Comparison of ENCODE assay signal across 21 cellular contexts in the genomic region with DNA sequence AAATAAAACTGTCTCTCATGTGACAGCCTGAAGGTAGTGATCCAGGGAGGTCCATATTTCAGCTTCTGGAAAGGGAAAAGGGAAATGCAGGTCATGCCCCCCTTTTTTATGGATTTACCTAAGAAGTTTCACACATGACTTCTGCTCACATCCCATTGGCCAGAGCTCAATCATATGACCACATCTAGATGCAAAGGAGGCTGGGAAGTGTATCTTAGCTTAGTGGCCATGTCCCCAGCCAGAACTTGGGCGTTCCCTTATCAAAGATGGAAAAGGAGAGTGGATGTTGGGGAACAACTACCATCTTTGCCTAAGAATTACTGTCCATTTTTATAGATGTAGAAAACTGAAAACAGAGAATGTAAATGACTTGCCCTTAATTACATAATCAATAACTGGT. TPM values are rescaled to one million over a fixed set of nuclear protein-coding genes. Genes with fewer than 3 reads are reported as not detected.
A peak's percentile ranks its signal among the peaks of the same experiment; 100 is the strongest.
DNase-seq lines count a peak whose midpoint lies in the region; ATAC-seq, FAIRE-seq and TF ChIP-seq lines count a peak whose summit lies in the region.
"Had no signal": no experiment of that assay in that cellular context is flagged by ENCODE, and none has a peak within 500 bp of the region (broad histone marks: within the 10 kb centered on the region; RNA-seq: fewer than 3 reads in every experiment).

No MANE protein-coding gene starts in this region.

- H3K27me3 ChIP-seq in DND-41 (ENCODE audit: insufficient read depth, low read length, poor library complexity) (no peaks in the 10 kb centered on the region), IMR-90 (ENCODE audit: control insufficient read depth, insufficient read depth, low read length) (no peaks in the 10 kb centered on the region), K562 (ENCODE audit: control insufficient read depth in 2 of 2, insufficient read depth in 2 of 2, low read length in 2 of 2) (no peaks in the 10 kb centered on the region), upper lobe of right lung (no peaks in the 10 kb centered on the region)
- H3K27me3 ChIP-seq: BLaER1 treated with 17β-estradiol and CSF1 and Interleukin-3, amounts not matched to agents 10 nM and 100 nM had no signal

- H3K27ac ChIP-seq in DND-41 (ENCODE audit: low read length) (no peak overlapping the region), IMR-90 (ENCODE audit: insufficient read depth, low read length) (no peak overlapping the region), K562 (ENCODE audit: extremely low read depth, low read depth, low read length) (no peak overlapping the region), upper lobe of right lung (no peak overlapping the region)
- H3K27ac ChIP-seq: 22Rv1; A549; BLaER1 treated with 17β-estradiol and CSF1 and Interleukin-3, amounts not matched to agents 10 nM and 100 nM; C4-2B had no signal

- H3K4me1 ChIP-seq in DND-41 (ENCODE audit: insufficient read depth, low read length) (no peaks in the 10 kb centered on the region), IMR-90 (ENCODE audit: control insufficient read depth, insufficient read depth, low read length) (no peaks in the 10 kb centered on the region), K562 (replicated peaks in 1 of 2; ENCODE audit: control insufficient read depth in 2 of 2, insufficient read depth in 2 of 2, low read length in 2 of 2) (no peaks in the 10 kb centered on the region; a peak in 1 of 5 replicates), upper lobe of right lung (no peaks in the 10 kb centered on the region)
- H3K4me1 ChIP-seq: A549; BLaER1 treated with 17β-estradiol and CSF1 and Interleukin-3, amounts not matched to agents 10 nM and 100 nM had no signal

- no peak for TF ChIP-seq EP300 in K562 (IDR thresholded peaks at IDR 0.05; ENCODE audit: low read length)

- no peaks in the 10 kb centered on the region for H3K36me3 ChIP-seq in DND-41 (ENCODE audit: insufficient read depth, low read length)
- no peaks in the 10 kb centered on the region for H3K36me3 ChIP-seq in IMR-90 (ENCODE audit: control insufficient read depth, insufficient read depth, low read length)
- H3K36me3 ChIP-seq in K562 (ENCODE audit: control insufficient read depth, insufficient read depth, low read length), result no peaks in the 10 kb centered on the region; the same call in 2 of the 3 replicates
- no peaks in the 10 kb centered on the region for H3K36me3 ChIP-seq in upper lobe of right lung
- H3K36me3 ChIP-seq: BLaER1 treated with 17β-estradiol and CSF1 and Interleukin-3, amounts not matched to agents 10 nM and 100 nM had no signal

- no peak overlapping the region for H3K18ac ChIP-seq in IMR-90 (ENCODE audit: low read depth, low read length)

- CTCF ChIA-PET in IMR-90 (lab: Yijun Ruan, JAX) (no interaction called here), K562 (lab: Yijun Ruan, JAX; ENCODE audit: low intra/inter-chr PET ratio) (no interaction called here)

- no peak overlapping the region for H2AK5ac ChIP-seq in IMR-90 (ENCODE audit: low read depth, low read length)

- no peaks in the 10 kb centered on the region for H4K20me1 ChIP-seq in DND-41 (ENCODE audit: insufficient read depth, low read length)
- no peaks in the 10 kb centered on the region for H4K20me1 ChIP-seq in IMR-90 (ENCODE audit: insufficient read depth, low read length)
- H4K20me1 ChIP-seq in K562 (replicated peaks; ENCODE audit: control insufficient read depth, insufficient read depth, low read length), result no peaks in the 10 kb centered on the region
- H4K20me1 ChIP-seq: BLaER1 treated with 17β-estradiol and CSF1 and Interleukin-3, amounts not matched to agents 10 nM and 100 nM had no signal

- H3K4me2 ChIP-seq in DND-41 (ENCODE audit: insufficient read depth, low read length), result no peak overlapping the region
- H3K4me2 ChIP-seq in IMR-90 (ENCODE audit: low read depth, low read length), result no peak overlapping the region
- no peak overlapping the region for H3K4me2 ChIP-seq in K562 (ENCODE audit: insufficient read depth, low read length)
- H3K4me2 ChIP-seq: A549; BLaER1 treated with 17β-estradiol and CSF1 and Interleukin-3, amounts not matched to agents 10 nM and 100 nM had no signal

- POLR2A ChIA-PET in IMR-90 (lab: Charles Lee; ENCODE audit: unreplicated experiment) (no interaction called here), K562 (lab: Yijun Ruan, JAX) (interaction anchor here (1.1 kb wide), 1 partner anchor 16 kb away, joined by 3 read pairs; no protein-coding TSS in a partner anchor)

- H3K14ac ChIP-seq in IMR-90 (replicated peaks; ENCODE audit: low read depth, low read length), result peak overlapping the region; percentile 46; the same call in 1 of the 2 replicates

- no peak overlapping the region for H4K5ac ChIP-seq in IMR-90 (ENCODE audit: low read depth, low read length)

- no peaks in the 10 kb centered on the region for H3K79me1 ChIP-seq in IMR-90 (ENCODE audit: low read depth in 1 of 2, low read length in 2 of 2)

- no peak overlapping the region for H3K23ac ChIP-seq in IMR-90 (ENCODE audit: low read depth, low read length)

- in situ Hi-C loops in IMR-90 (cut with MboI; ENCODE audit: low sequenced_read_pairs), result no loop called here
- in situ Hi-C loops in K562 (cut with MboI), result no loop called here

- intact Hi-C loops in IMR-90 (cut with micrococcal nuclease), result no loop called here
- intact Hi-C loops in K562 (cut with micrococcal nuclease), result no loop called here
- intact Hi-C loops in upper lobe of right lung (cut with DNase I), result no loop called here

- no peaks in the 10 kb centered on the region for H3K9me3 ChIP-seq in DND-41 (ENCODE audit: insufficient read depth, low read length, severe bottlenecking)
- H3K9me3 ChIP-seq in IMR-90 (ENCODE audit: control insufficient read depth, insufficient read depth, low read length), result no peaks in the 10 kb centered on the region
- no peaks in the 10 kb centered on the region for H3K9me3 ChIP-seq in K562 (replicated peaks; ENCODE audit: control insufficient read depth, insufficient read depth, low read depth, low read length)
- H3K9me3 ChIP-seq in upper lobe of right lung, result no peaks in the 10 kb centered on the region
- H3K9me3 ChIP-seq: A549; BLaER1 treated with 17β-estradiol and CSF1 and Interleukin-3, amounts not matched to agents 10 nM and 100 nM had no signal

- H2BK15ac ChIP-seq in IMR-90 (ENCODE audit: low read depth, low read length), result no peak overlapping the region

- TF ChIP-seq POLR2A in IMR-90 (IDR thresholded peaks at IDR 0.05; ENCODE audit: low read depth, low read length) (no peak), K562 (conservative IDR thresholded peaks at IDR 0.05) (no peak)

- H3K4me3 ChIP-seq in DND-41 (ENCODE audit: low read depth in 1 of 2, low read length in 2 of 2) (no peak overlapping the region), IMR-90 (ENCODE audit: insufficient read depth, low read depth, low read length) (no peak overlapping the region), K562 (no peak overlapping the region), upper lobe of right lung (no peak overlapping the region)
- H3K4me3 ChIP-seq: A549; BLaER1 treated with 17β-estradiol and CSF1 and Interleukin-3, amounts not matched to agents 10 nM and 100 nM had no signal

- H2BK120ac ChIP-seq in IMR-90 (ENCODE audit: low read depth, low read length), result no peak overlapping the region

- dilution Hi-C loops in IMR-90 (cut with HindIII; ENCODE audit: low sequenced_read_pairs, unreplicated experiment), result no loop called here

- H2AK9ac ChIP-seq in IMR-90 (replicated peaks; ENCODE audit: low read depth, low read length, poor library complexity), result no peak overlapping the region

- no peak overlapping the region for H3K56ac ChIP-seq in IMR-90 (ENCODE audit: extremely low read depth, insufficient read depth, low read length)

- H2AFZ ChIP-seq in DND-41 (ENCODE audit: low read depth, low read length) (0 out of 2 replicates have a peak overlapping the region, but pooled peaks have one; percentile 23), IMR-90 (replicated peaks; ENCODE audit: low read length, poor library complexity) (no peak overlapping the region), K562 (ENCODE audit: low read depth, low read length) (peak overlapping the region; percentile 52)

- H4K91ac ChIP-seq in IMR-90 (ENCODE audit: insufficient read depth, low read depth, low read length), result no peak overlapping the region

- H2BK5ac ChIP-seq in IMR-90 (ENCODE audit: low read depth, low read length, poor library complexity, severe bottlenecking), result no peak overlapping the region

- FAIRE-seq in K562 (lab: Jason Lieb, UNC), result no peak
- FAIRE-seq: A549, G401.6, GM12891, GM19239 had no signal

- no peaks in the 10 kb centered on the region for H3K79me2 ChIP-seq in DND-41 (ENCODE audit: insufficient read depth, low read length)
- no peaks in the 10 kb centered on the region for H3K79me2 ChIP-seq in K562 (ENCODE audit: control insufficient read depth, insufficient read depth, low read length)

- H4K8ac ChIP-seq in IMR-90 (ENCODE audit: low read depth in 2 of 2, low read length in 2 of 2), result no peak overlapping the region

- H3K4ac ChIP-seq in IMR-90 (ENCODE audit: low read depth, low read length), result no peak overlapping the region

- no peak overlapping the region for H3K9ac ChIP-seq in DND-41 (ENCODE audit: low read depth, low read length)
- H3K9ac ChIP-seq in IMR-90 (ENCODE audit: low read depth, low read length), result no peak overlapping the region
- no peak overlapping the region for H3K9ac ChIP-seq in K562 (ENCODE audit: insufficient read depth in 1 of 2, low read depth in 2 of 2, low read length in 2 of 2)
- H3K9ac ChIP-seq: BLaER1 treated with 17β-estradiol and CSF1 and Interleukin-3, amounts not matched to agents 10 nM and 100 nM had no signal

- TF ChIP-seq RAD21 in IMR-90 (IDR thresholded peaks at IDR 0.05; ENCODE audit: low read length) (no peak), K562 (CRISPR knock-in tag; conservative IDR thresholded peaks at IDR 0.05 in 1 of 2, IDR thresholded peaks at IDR 0.05 in 1 of 2) (no peak)

- DNase-seq in DND-41 (no peak), IMR-90 (no peak), K562 (ENCODE audit: extremely low read depth in 1 of 4, low spot score in 3 of 4) (peak in 3 of 4 experiments; percentile 18 to 25 (median 22)), NAMALWA (ENCODE audit: low spot score) (no peak), upper lobe of right lung (no peak)
- DNase-seq: AML-193; CD4-positive, alpha-beta T cell; CD8-positive, alpha-beta T cell; COR-L47; DMS 273 treated with DMSO at 0.1 percent for 48 hours; DMS153; DMS53; DMS79; GF-D8 had no signal

- no peaks in the 10 kb centered on the region for H3K9me1 ChIP-seq in IMR-90 (ENCODE audit: insufficient read depth, low read length)
- no peaks in the 10 kb centered on the region for H3K9me1 ChIP-seq in K562 (ENCODE audit: control insufficient read depth, insufficient read depth, low read length)

- no peak for TF ChIP-seq CTCF in DND-41 (IDR thresholded peaks at IDR 0.05; ENCODE audit: borderline replicate concordance, extremely low read depth, low read length, poor library complexity, severe bottlenecking)
- no peak for TF ChIP-seq CTCF in IMR-90 (conservative IDR thresholded peaks at IDR 0.05; ENCODE audit: low read depth, low read length)
- TF ChIP-seq CTCF in K562 (IDR thresholded peaks at IDR 0.05 in 2 of 3, conservative IDR thresholded peaks at IDR 0.05 in 1 of 3; ENCODE audit: insufficient read depth in 2 of 3, low read depth in 1 of 3, low read length in 3 of 3), result no peak
- TF ChIP-seq CTCF in upper lobe of right lung (IDR thresholded peaks at IDR 0.05), result no peak

- WGBS in IMR-90 (ENCODE audit: extremely low coverage in 2 of 2, insufficient read length in 1 of 2), 2 experiments, result no CpG with 5 or more reads among the region's 1 CpG
- WGBS in K562 (ENCODE audit: insufficient coverage, low coverage, missing lambda C conversion rate), result 45% methylated on average over 1 of the region's 1 CpG

- no peak overlapping the region for H2BK20ac ChIP-seq in IMR-90 (ENCODE audit: low read depth, low read length)

- ATAC-seq in DND-41 (ENCODE audit: insufficient read depth, low read depth), result no peak
- no peak for ATAC-seq in IMR-90 (ENCODE audit: low read depth)
- peak; percentile 76 for ATAC-seq in K562
- no peak for ATAC-seq in upper lobe of right lung
- ATAC-seq: A549; CD8-positive, alpha-beta T cell had no signal

- no TSS peak for BruUV-seq in IMR-90 (replicated peaks; lab: Mats Ljungman, UMichigan)
- BruUV-seq in K562 (replicated peaks; lab: Mats Ljungman, UMichigan), result no TSS peak

RNA-seq across cellular contexts. Expression of a gene that starts 26.5 kb away (rescaled TPM):
- total RNA-seq in IMR-90 (2012; rRNA removed) (12.2 and 14.0 TPM in 2 replicates), K562 (2014; rRNA removed) (34.0 and 41.1 TPM in 2 replicates), K562 (2014; rRNA removed; fragmentation: Illumina TruSeq; extraction: Trizol) (25.9 and 36.2 TPM in 2 replicates), K562 (2015; rRNA removed; fragmentation: Illumina TruSeq; extraction: Trizol) (25.2 and 26.4 TPM in 2 replicates), K562 (2021) (29.5 and 31.4 TPM in 2 replicates), upper lobe of right lung (17.1 TPM)
- polyA plus RNA-seq in IMR-90 (2012; rRNA removed) (10.9 and 11.1 TPM in 2 replicates), K562 (2011; rRNA removed) (25.9 and 26.6 TPM in 2 replicates), K562 (2014; fragmentation: Illumina TruSeq; extraction: Trizol) (24.1 and 32.1 TPM in 2 replicates), K562 (2014; fragmentation: Nextera tagmentation; extraction: Ambion mirVana) (10 to 100 TPM; 20.5 to 24.9 TPM), K562 (2014; rRNA removed) (38.2 and 38.6 TPM in 2 replicates)
- polyA plus RNA-seq in IMR-90 (2012; cell fraction: cytosol; rRNA removed), result 9.5 and 10.5 TPM in 2 replicates
- 3.7 and 4.2 TPM in 2 replicates for polyA plus RNA-seq in IMR-90 (2012; cell fraction: nucleus; rRNA removed; ENCODE audit: low replicate concordance)
- 40.5 and 42.6 TPM in 2 replicates for total RNA-seq in K562 (2011; cell fraction: chromatin; rRNA removed; ENCODE audit: low replicate concordance)
- total RNA-seq in K562 (2011; cell fraction: nucleolus; rRNA removed), result 19.3 and 19.5 TPM in 2 replicates
- 30.1 and 58.6 TPM in 2 replicates for total RNA-seq in K562 (2011; cell fraction: nucleoplasm; rRNA removed)
- polyA plus RNA-seq in K562 (2011; cell fraction: cytosol; rRNA removed), result 34.4 and 35.1 TPM in 2 replicates
- polyA plus RNA-seq in K562 (2011; cell fraction: nucleus; rRNA removed), result 9.0 and 12.8 TPM in 2 replicates
- polyA plus RNA-seq in K562 (2012), result 29.0 and 43.4 TPM in 2 replicates
- 15.8 and 23.3 TPM in 2 replicates for polyA minus RNA-seq in K562 (2011; rRNA and poly(A)+ RNA removed)
- polyA minus RNA-seq in K562 (2011; cell fraction: cytosol; rRNA and poly(A)+ RNA removed), result 5.2 and 10.3 TPM in 2 replicates
- polyA minus RNA-seq in K562 (2011; cell fraction: nucleus; rRNA and poly(A)+ RNA removed), result 12.8 and 14.1 TPM in 2 replicates

Comparison
In these comparisons a context has a peak if more than half of its experiments do, and no peak if none do; other contexts are left out.
1. DNase-seq: peak in K562 (3 of 4); none in DND-41 (single experiment), IMR-90 (single experiment), NAMALWA (single experiment) and upper lobe of right lung (single experiment).